In the genomic region with DNA sequence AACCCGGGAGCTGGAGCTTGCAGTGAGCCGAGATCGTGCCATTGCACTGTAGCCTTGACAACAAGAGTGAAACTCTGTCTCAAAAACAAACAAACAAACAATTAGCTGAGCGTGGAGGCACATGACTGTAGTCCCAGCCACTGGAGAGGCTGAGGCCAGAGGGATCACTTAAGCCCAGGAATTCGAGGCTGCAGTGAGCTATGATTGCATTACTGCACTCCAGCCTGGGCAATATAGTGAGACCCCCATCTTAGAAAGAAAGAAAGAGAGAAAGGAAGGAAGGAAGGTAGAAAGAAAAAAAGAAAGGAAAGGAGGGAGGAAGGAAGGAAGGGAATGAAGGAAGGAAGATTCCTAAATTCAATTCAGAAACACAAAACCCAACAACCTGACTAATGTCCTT, we compare ENCODE assay signal across 18 cellular contexts. TPM values are rescaled to one million over a fixed set of nuclear protein-coding genes. Genes with fewer than 3 reads are reported as not detected.
DNase-seq lines count a peak whose midpoint lies in the region; ATAC-seq and TF ChIP-seq lines count a peak whose summit lies in the region.
"Had no signal": no experiment of that assay in that cellular context is flagged by ENCODE, and none has a peak within 500 bp of the region (broad histone marks: within the 10 kb centered on the region; RNA-seq: fewer than 3 reads in every experiment).

No MANE protein-coding gene starts in this region.

- TF ChIP-seq CTCF in endothelial cell (IDR thresholded peaks at IDR 0.05; ENCODE audit: unreplicated experiment) (no peak), foreskin keratinocyte (conservative IDR thresholded peaks at IDR 0.05) (no peak), uterus (IDR thresholded peaks at IDR 0.05) (no peak)

- H3K4me3 ChIP-seq in uterus = no peak overlapping the region
- H3K4me3 ChIP-seq: left lung, SJSA1, vagina had no signal

- peak overlapping the region; percentile 38 for H3K27ac Mint-ChIP-seq in activated CD4-positive, alpha-beta memory T cell treated with anti-CD3 and anti-CD28 coated beads, Interleukin-2, amount 10 ng/mL, durations not matched to agents 7 days and 5 days
- no peak overlapping the region for H3K27ac Mint-ChIP-seq in activated CD4-positive, alpha-beta memory T cell treated with anti-CD3 and anti-CD28 coated beads for 36 hours
- peak overlapping the region; percentile 91 for H3K27ac Mint-ChIP-seq in endothelial cell (ENCODE audit: unreplicated experiment)

- H3K27me3 ChIP-seq in foreskin keratinocyte (no peaks in the 10 kb centered on the region), uterus (no peaks in the 10 kb centered on the region)
- H3K27me3 ChIP-seq: SJSA1, vagina had no signal

- no peak for DNase-seq in activated CD4-positive, alpha-beta memory T cell treated with anti-CD3 and anti-CD28 coated beads, Interleukin-2, amount 10 ng/mL, durations not matched to agents 7 days and 5 days
- no peak for DNase-seq in activated CD4-positive, alpha-beta memory T cell treated with anti-CD3 and anti-CD28 coated beads for 36 hours
- peak; percentile 36 for DNase-seq in NCI-H69 (lab: John Stamatoyannopoulos, UW)
- no peak for DNase-seq in endothelial cell (ENCODE audit: low spot score)
- DNase-seq in foreskin keratinocyte = no peak
- DNase-seq in uterus = no peak
- DNase-seq in NCI-H2171 treated with DMSO at 0.1 percent for 48 hours (lab: John Stamatoyannopoulos, UW) = no peak
- no peak for DNase-seq in germinal center (ENCODE audit: low spot score)
- DNase-seq: activated CD4-positive, alpha-beta T cell treated with anti-CD3 and anti-CD28 coated beads for 4 hours; activated naive CD4-positive, alpha-beta T cell treated with Interleukin-2 at 50 U/mL for 16 hours; HCEC 1CT; KG1; left lung; NCI-H1417 treated with DMSO at 0.1 percent for 48 hours; NCI-H524 had no signal

- peaks cover 34% of the 10 kb centered on the region for H3K4me1 Mint-ChIP-seq in activated CD4-positive, alpha-beta memory T cell treated with anti-CD3 and anti-CD28 coated beads, Interleukin-2, amount 10 ng/mL, durations not matched to agents 7 days and 5 days
- H3K4me1 Mint-ChIP-seq in activated CD4-positive, alpha-beta memory T cell treated with anti-CD3 and anti-CD28 coated beads for 36 hours (ENCODE audit: low read depth) = peaks cover 21% of the 10 kb centered on the region
- H3K4me1 Mint-ChIP-seq in endothelial cell (ENCODE audit: unreplicated experiment) = peaks cover 22% of the 10 kb centered on the region

- intact Hi-C loops in activated CD4-positive, alpha-beta memory T cell treated with anti-CD3 and anti-CD28 coated beads for 36 hours (cut with micrococcal nuclease) = no loop called here
- intact Hi-C loops in uterus (cut with DNase I; ENCODE audit: low total_unique reads) = no loop called here

- POLR2A ChIA-PET in activated CD4-positive, alpha-beta memory T cell treated with anti-CD3 and anti-CD28 coated beads, Interleukin-2, amount 10 ng/mL, durations not matched to agents 7 days and 5 days (lab: Charles Lee) = interaction anchor here (0.7 kb wide), 1 partner anchor 263 kb away, joined by 3 read pairs; no protein-coding TSS in a partner anchor
- POLR2A ChIA-PET in activated CD4-positive, alpha-beta memory T cell treated with anti-CD3 and anti-CD28 coated beads for 36 hours (lab: Charles Lee) = no interaction called here

- H3K27me3 Mint-ChIP-seq in activated CD4-positive, alpha-beta memory T cell treated with anti-CD3 and anti-CD28 coated beads, Interleukin-2, amount 10 ng/mL, durations not matched to agents 7 days and 5 days = peaks cover 28% of the 10 kb centered on the region
- peaks cover 5% of the 10 kb centered on the region for H3K27me3 Mint-ChIP-seq in activated CD4-positive, alpha-beta memory T cell treated with anti-CD3 and anti-CD28 coated beads for 36 hours
- H3K27me3 Mint-ChIP-seq in endothelial cell (ENCODE audit: unreplicated experiment) = peaks cover 2% of the 10 kb centered on the region

- CTCF ChIA-PET in activated CD4-positive, alpha-beta memory T cell treated with anti-CD3 and anti-CD28 coated beads, Interleukin-2, amount 10 ng/mL, durations not matched to agents 7 days and 5 days (lab: Charles Lee) = interaction anchor here (1.0 to 1.2 kb wide), 2 partner anchors 62 to 80 kb away, joined by 3 read pairs; no protein-coding TSS in a partner anchor
- CTCF ChIA-PET in activated CD4-positive, alpha-beta memory T cell treated with anti-CD3 and anti-CD28 coated beads for 36 hours (lab: Charles Lee) = interaction anchor here (0.8 kb wide), 1 partner anchor 325 kb away, joined by 3 read pairs; no protein-coding TSS in a partner anchor

- H3K4me3 Mint-ChIP-seq in activated CD4-positive, alpha-beta memory T cell treated with anti-CD3 and anti-CD28 coated beads, Interleukin-2, amount 10 ng/mL, durations not matched to agents 7 days and 5 days = no peak overlapping the region
- no peak overlapping the region for H3K4me3 Mint-ChIP-seq in activated CD4-positive, alpha-beta memory T cell treated with anti-CD3 and anti-CD28 coated beads for 36 hours
- H3K4me3 Mint-ChIP-seq in endothelial cell (ENCODE audit: unreplicated experiment) = peak overlapping the region; percentile 23

- no peak for TF ChIP-seq POLR2A in uterus (IDR thresholded peaks at IDR 0.05)

- H3K36me3 Mint-ChIP-seq in activated CD4-positive, alpha-beta memory T cell treated with anti-CD3 and anti-CD28 coated beads, Interleukin-2, amount 10 ng/mL, durations not matched to agents 7 days and 5 days (ENCODE audit: low read depth) = no peaks in the 10 kb centered on the region
- H3K36me3 Mint-ChIP-seq in activated CD4-positive, alpha-beta memory T cell treated with anti-CD3 and anti-CD28 coated beads for 36 hours = no peaks in the 10 kb centered on the region
- peaks cover 6% of the 10 kb centered on the region for H3K36me3 Mint-ChIP-seq in endothelial cell (ENCODE audit: low read depth, unreplicated experiment)

- H3K4me1 ChIP-seq in foreskin keratinocyte (no peaks in the 10 kb centered on the region), uterus (peaks cover 0 to 11% of the 10 kb centered on the region in 2 donors)

- no peaks in the 10 kb centered on the region for H3K9me3 Mint-ChIP-seq in activated CD4-positive, alpha-beta memory T cell treated with anti-CD3 and anti-CD28 coated beads, Interleukin-2, amount 10 ng/mL, durations not matched to agents 7 days and 5 days
- no peaks in the 10 kb centered on the region for H3K9me3 Mint-ChIP-seq in activated CD4-positive, alpha-beta memory T cell treated with anti-CD3 and anti-CD28 coated beads for 36 hours
- no peaks in the 10 kb centered on the region for H3K9me3 Mint-ChIP-seq in endothelial cell (ENCODE audit: unreplicated experiment)

- H3K36me3 ChIP-seq in uterus = no peaks in the 10 kb centered on the region
- H3K36me3 ChIP-seq: left lung, SJSA1, vagina had no signal

- H3K9me3 ChIP-seq in uterus = no peaks in the 10 kb centered on the region
- H3K9me3 ChIP-seq: left lung, vagina had no signal

- ATAC-seq in foreskin keratinocyte = no peak
- ATAC-seq: left lung had no signal

- H3K27ac ChIP-seq in foreskin keratinocyte = no peak overlapping the region
- no peak overlapping the region for H3K27ac ChIP-seq in uterus
- H3K27ac ChIP-seq: left lung, parathyroid adenoma, SJSA1, vagina had no signal

RNA-seq across cellular contexts. Expression of gene FSCN1, which starts 27.7 kb away (rescaled TPM):
- total RNA-seq in activated CD4-positive, alpha-beta memory T cell treated with anti-CD3 and anti-CD28 coated beads, Interleukin-2, amount 10 ng/mL, durations not matched to agents 7 days and 5 days = 10 to 100 TPM in 1 of 2 experiments, 1 to 10 TPM in 1; 9.7 to 11.1 TPM
- total RNA-seq in activated CD4-positive, alpha-beta memory T cell treated with anti-CD3 and anti-CD28 coated beads for 36 hours = 10 to 100 TPM in 1 of 2 experiments, 1 to 10 TPM in 1; 9.2 to 10.9 TPM
- total RNA-seq in endothelial cell (ENCODE audit: unreplicated experiment) (1,785 TPM), foreskin keratinocyte (526 and 561 TPM in 2 replicates), uterus (100 to 1,000 TPM in 1 of 4 donors, 10 to 100 TPM in 3; 27.1 to 175 (median 61.9) TPM)
- polyA plus RNA-seq in foreskin keratinocyte = 520 and 572 TPM in 2 replicates

RNA-seq across cellular contexts. Expression of gene ACTB, which starts 34.5 kb away (rescaled TPM):
- over 10,000 TPM; 11,429 to 11,435 TPM for total RNA-seq in activated CD4-positive, alpha-beta memory T cell treated with anti-CD3 and anti-CD28 coated beads, Interleukin-2, amount 10 ng/mL, durations not matched to agents 7 days and 5 days
- total RNA-seq in activated CD4-positive, alpha-beta memory T cell treated with anti-CD3 and anti-CD28 coated beads for 36 hours = 1,000 to 10,000 TPM; 9,547 to 9,912 TPM
- total RNA-seq in endothelial cell (ENCODE audit: unreplicated experiment) (5,848 TPM), foreskin keratinocyte (10,018 and 10,020 TPM in 2 replicates), uterus (1,000 to 10,000 TPM; 2,117 to 6,387 (median 2,745) TPM)
- 8,202 and 8,857 TPM in 2 replicates for polyA plus RNA-seq in foreskin keratinocyte

RNA-seq across cellular contexts. Expression of gene FBXL18, which starts 51.3 kb away (rescaled TPM):
- total RNA-seq in activated CD4-positive, alpha-beta memory T cell treated with anti-CD3 and anti-CD28 coated beads, Interleukin-2, amount 10 ng/mL, durations not matched to agents 7 days and 5 days = 10 to 100 TPM in 1 of 2 experiments, 1 to 10 TPM in 1; 9.4 to 10.1 TPM
- 1 to 10 TPM; 8.1 to 8.2 TPM for total RNA-seq in activated CD4-positive, alpha-beta memory T cell treated with anti-CD3 and anti-CD28 coated beads for 36 hours
- 14.5 TPM for total RNA-seq in endothelial cell (ENCODE audit: unreplicated experiment)
- 13.6 and 14.4 TPM in 2 replicates for total RNA-seq in foreskin keratinocyte
- polyA plus RNA-seq in foreskin keratinocyte = 2.5 and 3.4 TPM in 2 replicates
- 10 to 100 TPM in 1 of 4 donors, 1 to 10 TPM in 3; 2.8 to 15.0 (median 4.6) TPM for total RNA-seq in uterus
